In genomic region chr14:35701531-35701930, GRCh38 we compare ENCODE assay signal across 7 cellular contexts.
"Had no signal": no experiment of that assay in that cellular context is flagged by ENCODE, and none has a peak within 500 bp of the region (broad histone marks: within the 10 kb centered on the region; RNA-seq: fewer than 3 reads in every experiment).

No MANE protein-coding gene starts in this region.

- H3K4me2 ChIP-seq: GM23338 had no signal

- H3K4me3 ChIP-seq: GM23338 had no signal

- H2AFZ ChIP-seq: GM23338 had no signal

- ATAC-seq: GM23338 had no signal

- H3K4me3 Mint-ChIP-seq: GM23338, H9, IgD-negative memory B cell had no signal

- DNase-seq: H9, HCEC 1CT had no signal

- H3K27me3 Mint-ChIP-seq: IgD-negative memory B cell had no signal

- FAIRE-seq: H1, H54, HTR-8/SVneo had no signal

- H3K27ac Mint-ChIP-seq: GM23338 had no signal
